9 cellular contexts compared by ENCODE assay signal in the genomic region with DNA sequence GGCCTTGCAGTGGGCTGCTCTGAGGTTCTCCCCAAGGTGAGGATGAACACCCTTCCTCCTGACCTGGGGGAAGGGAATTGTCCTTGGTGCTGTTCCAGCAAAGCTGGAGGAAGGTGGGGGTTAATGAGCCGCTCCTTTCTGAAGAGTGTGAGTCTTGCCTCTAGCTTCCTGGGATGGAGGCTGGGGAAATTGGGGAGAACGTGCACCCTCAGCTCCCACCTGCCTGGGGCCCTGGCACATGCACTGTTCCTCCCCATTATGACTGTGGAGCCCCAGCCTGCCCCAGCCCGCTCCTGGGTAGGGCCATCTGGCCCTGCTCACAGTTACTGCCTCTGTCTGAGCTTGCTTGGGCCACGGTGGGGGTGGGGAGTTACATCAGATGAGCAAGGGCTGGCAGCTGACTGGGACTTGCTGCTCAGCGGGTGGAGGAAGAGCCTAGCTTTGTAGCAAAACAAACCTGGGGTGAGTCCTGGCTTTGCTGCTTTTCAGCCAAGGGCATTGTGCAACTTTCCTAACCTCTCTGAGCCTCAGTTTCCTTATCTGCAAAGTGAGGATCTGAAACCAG. TPM values are rescaled to one million over a fixed set of nuclear protein-coding genes. Genes with fewer than 3 reads are reported as not detected.
DNase-seq lines count a peak whose midpoint lies in the region; ATAC-seq, FAIRE-seq and TF ChIP-seq lines count a peak whose summit lies in the region.
"Had no signal": no experiment of that assay in that cellular context is flagged by ENCODE, and none has a peak within 500 bp of the region (broad histone marks: within the 10 kb centered on the region; RNA-seq: fewer than 3 reads in every experiment).

No MANE protein-coding gene starts in this region.

- peak overlapping the region; percentile 21 for H3K9ac ChIP-seq in astrocyte (ENCODE audit: low read length)

- peaks cover 33% of the 10 kb centered on the region for H3K4me1 Mint-ChIP-seq in astrocyte (ENCODE audit: low read depth, unreplicated experiment)
- peaks cover 47% of the 10 kb centered on the region for H3K4me1 Mint-ChIP-seq in activated T-cell treated with anti-CD3 and anti-CD28 coated beads, Interleukin-2, amount 50 U/mL, for 4 hours (ENCODE audit: low read depth)

- H3K27ac Mint-ChIP-seq in astrocyte (ENCODE audit: unreplicated experiment) = peak overlapping the region; percentile 69

- H3K36me3 Mint-ChIP-seq in astrocyte (ENCODE audit: low read depth, unreplicated experiment) = no peaks in the 10 kb centered on the region
- no peaks in the 10 kb centered on the region for H3K36me3 Mint-ChIP-seq in activated T-cell treated with anti-CD3 and anti-CD28 coated beads, Interleukin-2, amount 50 U/mL, for 4 hours (ENCODE audit: insufficient read depth)

- no peak for TF ChIP-seq POLR2A in GM12892 (IDR thresholded peaks at IDR 0.05; ENCODE audit: low read depth, low read length)

- no peak overlapping the region for H2AFZ ChIP-seq in astrocyte (ENCODE audit: low read depth, low read length)

- no peaks in the 10 kb centered on the region for H3K27me3 ChIP-seq in astrocyte (ENCODE audit: insufficient read depth, low read length)

- no peaks in the 10 kb centered on the region for H3K27me3 Mint-ChIP-seq in astrocyte (ENCODE audit: low read depth, unreplicated experiment)
- no peaks in the 10 kb centered on the region for H3K27me3 Mint-ChIP-seq in activated T-cell treated with anti-CD3 and anti-CD28 coated beads, Interleukin-2, amount 50 U/mL, for 4 hours (ENCODE audit: low read depth)

- DNase-seq in DMS79 (lab: John Stamatoyannopoulos, UW) = peak; percentile 22
- DNase-seq in NCI-H2107 treated with DMSO at 0.1 percent for 48 hours (lab: John Stamatoyannopoulos, UW; ENCODE audit: unreplicated experiment) = peak; percentile 61
- DNase-seq in astrocyte (ENCODE audit: low read depth) = peak; percentile 44
- DNase-seq in inferior parietal cortex (ENCODE audit: extremely low spot score) = peak; percentile 43
- DNase-seq in substantia nigra (lab: John Stamatoyannopoulos, UW) = peak in 45 of 49 donors; percentile 14 to 87 (median 65)
- DNase-seq in GM12892 (ENCODE audit: insufficient read length) = no peak
- no peak for DNase-seq in SW480 (ENCODE audit: low spot score)
- no peak for DNase-seq in activated T-cell treated with anti-CD3 and anti-CD28 coated beads, Interleukin-2, amount 50 U/mL, for 4 hours

- no peak for TF ChIP-seq CTCF in astrocyte (IDR thresholded peaks at IDR 0.05; ENCODE audit: insufficient read depth, low read depth, low read length)

- H3K36me3 ChIP-seq in astrocyte (ENCODE audit: insufficient read depth, low read length) = no peaks in the 10 kb centered on the region

- no peaks in the 10 kb centered on the region for H3K79me2 ChIP-seq in astrocyte (ENCODE audit: insufficient read depth, low read length)

- no peaks in the 10 kb centered on the region for H3K9me3 Mint-ChIP-seq in astrocyte (ENCODE audit: unreplicated experiment)
- H3K9me3 Mint-ChIP-seq in activated T-cell treated with anti-CD3 and anti-CD28 coated beads, Interleukin-2, amount 50 U/mL, for 4 hours = no peaks in the 10 kb centered on the region

- peaks cover 33% of the 10 kb centered on the region for H3K4me1 ChIP-seq in astrocyte (ENCODE audit: insufficient read depth, low read length)

- ATAC-seq in activated T-cell treated with anti-CD3 and anti-CD28 coated beads, Interleukin-2, amount 50 U/mL, for 4 hours = no peak

- H3K4me3 Mint-ChIP-seq in astrocyte (ENCODE audit: unreplicated experiment) = no peak overlapping the region
- H3K4me3 Mint-ChIP-seq in activated T-cell treated with anti-CD3 and anti-CD28 coated beads, Interleukin-2, amount 50 U/mL, for 4 hours = no peak overlapping the region

- H4K20me1 ChIP-seq in astrocyte (ENCODE audit: insufficient read depth, low read length) = no peaks in the 10 kb centered on the region

- no peak for FAIRE-seq in astrocyte (lab: Jason Lieb, UNC)
- FAIRE-seq in GM12892 (lab: Jason Lieb, UNC) = no peak

- H3K4me2 ChIP-seq in astrocyte (ENCODE audit: low read length) = peak overlapping the region; percentile 1

- no peaks in the 10 kb centered on the region for H3K9me3 ChIP-seq in astrocyte (ENCODE audit: insufficient read depth, low read depth, low read length)

- H3K4me3 ChIP-seq in astrocyte (ENCODE audit: insufficient read depth, low read depth, low read length) = no peak overlapping the region

- H3K27ac ChIP-seq in astrocyte (ENCODE audit: low read depth, low read length) (no peak overlapping the region), substantia nigra (ENCODE audit: low read depth, low read length, poor library complexity, severe bottlenecking) (peak overlapping the region; percentile 69)

RNA-seq across cellular contexts. Expression of gene TNS4, which starts 11.1 kb away (rescaled TPM):
- total RNA-seq in astrocyte = not detected in 2 replicates
- polyA plus RNA-seq in GM12892 (2012; ENCODE audit: missing spikeins) = not detected
- 1 to 10 TPM; 3.9 to 4.7 (median 4.1) TPM for total RNA-seq in activated T-cell treated with anti-CD3 and anti-CD28 coated beads, Interleukin-2, amount 50 U/mL, for 4 hours
- polyA plus RNA-seq: liver had no signal

RNA-seq across cellular contexts. Expression of gene IGFBP4, which starts 47.1 kb away (rescaled TPM):
- total RNA-seq in astrocyte = 134 and 142 TPM in 2 replicates
- 3.6 TPM for polyA plus RNA-seq in GM12892 (2012; ENCODE audit: missing spikeins)
- total RNA-seq in activated T-cell treated with anti-CD3 and anti-CD28 coated beads, Interleukin-2, amount 50 U/mL, for 4 hours = 10 to 100 TPM; 14.0 to 17.7 (median 14.7) TPM

Comparison
In these comparisons a context has a peak if more than half of its experiments do, and no peak if none do; other contexts are left out.
1. DNase-seq: peak in DMS79 (single experiment), NCI-H2107 treated with DMSO at 0.1 percent for 48 hours (single experiment), astrocyte (single experiment), inferior parietal cortex (single experiment) and substantia nigra (45 of 49); none in GM12892 (single experiment), SW480 (single experiment) and activated T-cell treated with anti-CD3 and anti-CD28 coated beads, Interleukin-2, amount 50 U/mL, for 4 hours (single experiment).